11 cellular contexts compared by ENCODE assay signal in genomic region chrX:39427492-39428289, GRCh38.
DNase-seq lines count a peak whose midpoint lies in the region; ATAC-seq and TF ChIP-seq lines count a peak whose summit lies in the region.
"Had no signal": no experiment of that assay in that cellular context is flagged by ENCODE, and none has a peak within 500 bp of the region (broad histone marks: within the 10 kb centered on the region; RNA-seq: fewer than 3 reads in every experiment).

No MANE protein-coding gene starts in this region.

- H3K27ac ChIP-seq in RWPE2 (ENCODE audit: poor library complexity, severe bottlenecking): no peak overlapping the region
- H3K27ac ChIP-seq: body of pancreas, KMS-11 had no signal

- H3K27me3 ChIP-seq in RWPE2 (ENCODE audit: insufficient read depth, poor library complexity, severe bottlenecking): no peaks in the 10 kb centered on the region
- H3K27me3 ChIP-seq: body of pancreas, uterus had no signal

- no peaks in the 10 kb centered on the region for H3K9me3 ChIP-seq in RWPE2 (ENCODE audit: severe bottlenecking)
- H3K9me3 ChIP-seq: body of pancreas, uterus had no signal

- ATAC-seq in RWPE2 (ENCODE audit: low read depth) (0 out of 3 replicates have a peak, but pooled peaks have one; percentile 29), GM21515 (IDR thresholded peaks at IDR 0.05; ENCODE audit: unreplicated experiment) (no peak), GM21423 (IDR thresholded peaks at IDR 0.05; ENCODE audit: unreplicated experiment) (no peak)
- ATAC-seq: body of pancreas had no signal

- no peaks in the 10 kb centered on the region for H3K36me3 ChIP-seq in RWPE2 (ENCODE audit: low read depth)
- H3K36me3 ChIP-seq: uterus had no signal

- no peak overlapping the region for H3K4me3 ChIP-seq in RWPE2 (ENCODE audit: severe bottlenecking)
- H3K4me3 ChIP-seq: body of pancreas, uterus had no signal

- TF ChIP-seq CTCF in RWPE2 (IDR thresholded peaks at IDR 0.05; ENCODE audit: poor library complexity, severe bottlenecking): no peak

- H3K4me1 ChIP-seq in RWPE2 (ENCODE audit: insufficient read depth, poor library complexity, severe bottlenecking): no peaks in the 10 kb centered on the region
- H3K4me1 ChIP-seq: uterus had no signal

- peak; percentile 20 for DNase-seq in NCI-H748 (lab: John Stamatoyannopoulos, UW; ENCODE audit: unreplicated experiment)
- DNase-seq in NCI-H748 treated with DMSO at 0.1 percent for 48 hours (lab: John Stamatoyannopoulos, UW): no peak
- DNase-seq in RWPE2 (ENCODE audit: low spot score): no peak
- DNase-seq in effector CD8-positive, alpha-beta T cell (lab: John Stamatoyannopoulos, UW): peak; percentile 0
- DNase-seq in stimulated activated CD4-positive, alpha-beta T cell treated with anti-CD3 and anti-CD28 coated beads, Interleukin-4, amount 100 ng/mL, for 1 hour: peak; percentile 54
- DNase-seq in retina: no peak
- DNase-seq: body of pancreas had no signal

Comparison
In these comparisons a context has a peak if more than half of its experiments do, and no peak if none do; other contexts are left out.
1. DNase-seq: peak in NCI-H748 (single experiment), effector CD8-positive, alpha-beta T cell (single experiment) and stimulated activated CD4-positive, alpha-beta T cell treated with anti-CD3 and anti-CD28 coated beads, Interleukin-4, amount 100 ng/mL, for 1 hour (single experiment); none in NCI-H748 treated with DMSO at 0.1 percent for 48 hours (single experiment), RWPE2 (single experiment) and retina (single experiment).